Comparison of ENCODE assay signal across 24 cellular contexts in genomic region chr6:66961191-66961590, GRCh38.
"Had no signal": no experiment of that assay in that cellular context is flagged by ENCODE, and none has a peak within 500 bp of the region (broad histone marks: within the 10 kb centered on the region; RNA-seq: fewer than 3 reads in every experiment).

No MANE protein-coding gene starts in this region.

- ATAC-seq: activated CD4-positive, alpha-beta T cell treated with anti-CD3 and anti-CD28 coated beads for 36 hours; activated naive CD4-positive, alpha-beta T cell treated with anti-CD3 and anti-CD28 coated beads, Interleukin-2, amount 50 U/mL, for 72 hours; activated T-cell treated with anti-CD3 and anti-CD28 coated beads, Interleukin-2, amount 50 U/mL, for 72 hours; effector memory CD8-positive, alpha-beta T cell had no signal

- H3K9me3 ChIP-seq: ascending aorta, esophagus squamous epithelium had no signal

- H3K4me1 ChIP-seq: ascending aorta, esophagus squamous epithelium had no signal

- H3K4me3 ChIP-seq: ascending aorta, esophagus squamous epithelium had no signal

- H3K27ac ChIP-seq: ascending aorta, epithelial cell of prostate, esophagus squamous epithelium had no signal

- DNase-seq: activated CD4-positive, alpha-beta memory T cell treated with anti-CD3 and anti-CD28 coated beads, Interleukin-2, amount 10 ng/mL, durations not matched to agents 7 days and 5 days; activated CD4-positive, alpha-beta T cell treated with anti-CD3 and anti-CD28 coated beads for 36 hours; activated CD4-positive, alpha-beta T cell treated with anti-CD3 and anti-CD28 coated beads, Interleukin-2, amount 10 ng/mL, durations not matched to agents 24 days and 14 days; activated CD4-positive, CD25-positive, alpha-beta regulatory T cell; activated CD4-positive, CD25-positive, alpha-beta regulatory T cell treated with anti-CD3 and anti-CD28 coated beads, Interleukin-2, amount 50 U/mL, for 72 hours; activated CD8-positive, alpha-beta memory T cell treated with anti-CD3 and anti-CD28 coated beads, Interleukin-2, amount 50 U/mL, for 48 hours; activated gamma-delta T cell; activated naive CD4-positive, alpha-beta T cell; activated naive CD4-positive, alpha-beta T cell treated with anti-CD3 and anti-CD28 coated beads, Interleukin-2, amount 10 ng/mL, durations not matched to agents 7 days and 5 days; activated naive CD8-positive, alpha-beta T cell treated with anti-CD3 and anti-CD28 coated beads, Interleukin-2, amount 10 ng/mL, durations not matched to agents 7 days and 5 days; activated T-cell treated with anti-CD3 and anti-CD28 coated beads for 4 hours; activated T-cell treated with anti-CD3 and anti-CD28 coated beads, Interleukin-2, amount 50 U/mL, for 24 hours; activated T-cell treated with anti-CD3 and anti-CD28 coated beads, Interleukin-2, amount 50 U/mL, for 72 hours; caudate nucleus; cortex of kidney; dermis blood vessel endothelial cell; effector CD4-positive, alpha-beta T cell; effector memory CD8-positive, alpha-beta T cell; esophagus squamous epithelium; head of caudate nucleus; T-helper 2 cell had no signal

- H3K27me3 ChIP-seq: ascending aorta, esophagus squamous epithelium had no signal

- H3K36me3 ChIP-seq: ascending aorta, esophagus squamous epithelium had no signal
